In the genomic region with DNA sequence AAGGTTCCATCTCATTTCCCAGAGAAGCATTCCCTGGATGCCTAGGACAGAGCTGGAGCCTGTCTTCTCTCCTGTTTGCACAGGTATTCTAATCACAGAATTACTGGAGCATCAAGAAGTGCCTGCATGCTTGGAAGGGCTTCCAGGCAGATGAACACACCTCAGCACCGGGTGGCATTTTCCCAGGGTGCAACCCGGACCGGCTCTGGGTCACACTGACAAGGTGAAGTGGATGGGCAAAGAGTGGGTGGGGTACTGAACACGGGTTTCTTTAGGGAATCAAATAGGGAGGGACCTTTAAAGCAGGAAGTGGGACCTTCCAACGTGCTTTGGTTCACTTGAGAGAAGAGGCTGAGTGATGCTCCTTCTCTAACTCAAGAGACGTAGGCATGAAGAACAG, we compare ENCODE assay signal across 19 cellular contexts. TPM values are rescaled to one million over a fixed set of nuclear protein-coding genes. Genes with fewer than 3 reads are reported as not detected.
"Had no signal": no experiment of that assay in that cellular context is flagged by ENCODE, and none has a peak within 500 bp of the region (broad histone marks: within the 10 kb centered on the region; RNA-seq: fewer than 3 reads in every experiment).

No MANE protein-coding gene starts in this region.

- H3K27me3 ChIP-seq: cardiac muscle cell, heart left ventricle, spleen, transverse colon had no signal

- H3K9me3 Mint-ChIP-seq: activated CD4-positive, alpha-beta memory T cell treated with anti-CD3 and anti-CD28 coated beads, Interleukin-2, amount 10 ng/mL, durations not matched to agents 7 days and 5 days; activated naive CD4-positive, alpha-beta T cell treated with anti-CD3 and anti-CD28 coated beads, Interleukin-2, amount 10 ng/mL, durations not matched to agents 7 days and 5 days; activated T-cell treated with anti-CD3 and anti-CD28 coated beads, Interleukin-2, amount 50 U/mL, for 72 hours; natural killer cell had no signal

- H3K36me3 ChIP-seq: cardiac muscle cell, spleen, transverse colon had no signal

- ATAC-seq: activated T-cell treated with anti-CD3 and anti-CD28 coated beads, Interleukin-2, amount 50 U/mL, for 72 hours; heart left ventricle; natural killer cell; sciatic nerve; T-helper 17 cell had no signal

- H3K4me3 ChIP-seq: cardiac muscle cell, heart left ventricle, lung, spleen, transverse colon had no signal

- H3K36me3 Mint-ChIP-seq: activated naive CD4-positive, alpha-beta T cell treated with anti-CD3 and anti-CD28 coated beads, Interleukin-2, amount 10 ng/mL, durations not matched to agents 7 days and 5 days; natural killer cell had no signal

- H3K27ac ChIP-seq: spleen, transverse colon had no signal

- H3K27ac Mint-ChIP-seq: activated CD4-positive, alpha-beta memory T cell treated with anti-CD3 and anti-CD28 coated beads, Interleukin-2, amount 10 ng/mL, durations not matched to agents 7 days and 5 days; activated naive CD4-positive, alpha-beta T cell treated with anti-CD3 and anti-CD28 coated beads, Interleukin-2, amount 10 ng/mL, durations not matched to agents 7 days and 5 days; activated T-cell treated with anti-CD3 and anti-CD28 coated beads, Interleukin-2, amount 50 U/mL, for 72 hours; natural killer cell; T-helper 17 cell had no signal

- H3K4me1 ChIP-seq: transverse colon had no signal

- H3K9me3 ChIP-seq: heart left ventricle, spleen, transverse colon had no signal

- H3K27me3 Mint-ChIP-seq: activated CD4-positive, alpha-beta memory T cell treated with anti-CD3 and anti-CD28 coated beads, Interleukin-2, amount 10 ng/mL, durations not matched to agents 7 days and 5 days had no signal

- H3K4me3 Mint-ChIP-seq: activated CD4-positive, alpha-beta memory T cell treated with anti-CD3 and anti-CD28 coated beads, Interleukin-2, amount 10 ng/mL, durations not matched to agents 7 days and 5 days; activated naive CD4-positive, alpha-beta T cell treated with anti-CD3 and anti-CD28 coated beads, Interleukin-2, amount 10 ng/mL, durations not matched to agents 7 days and 5 days; activated T-cell treated with anti-CD3 and anti-CD28 coated beads, Interleukin-2, amount 50 U/mL, for 72 hours; natural killer cell; T-helper 17 cell had no signal

- DNase-seq: activated CD4-positive, alpha-beta memory T cell treated with anti-CD3 and anti-CD28 coated beads, Interleukin-2, amount 10 ng/mL, durations not matched to agents 7 days and 5 days; activated CD4-positive, alpha-beta T cell treated with anti-CD3 and anti-CD28 coated beads for 48 hours; activated effector memory CD4-positive, alpha-beta T cell treated with Interleukin-2 at 50 U/mL for 16 hours; activated naive CD4-positive, alpha-beta T cell treated with anti-CD3 and anti-CD28 coated beads, Interleukin-2, amount 10 ng/mL, durations not matched to agents 7 days and 5 days; activated T-cell treated with anti-CD3 and anti-CD28 coated beads, Interleukin-2, amount 50 U/mL, for 72 hours; amygdala; effector CD4-positive, alpha-beta T cell; heart left ventricle; natural killer cell; spleen; stimulated activated CD4-positive, alpha-beta T cell treated with anti-CD3 and anti-CD28 coated beads, Interleukin-4, amount 100 ng/mL, for 1 hour; stimulated activated naive CD4-positive, alpha-beta T cell; SW 1271; T-helper 17 cell; transverse colon had no signal

RNA-seq across cellular contexts. Expression of a gene that starts 34.3 kb away (rescaled TPM):
- total RNA-seq: activated CD4-positive, alpha-beta memory T cell treated with anti-CD3 and anti-CD28 coated beads, Interleukin-2, amount 10 ng/mL, durations not matched to agents 7 days and 5 days; activated T-cell treated with anti-CD3 and anti-CD28 coated beads, Interleukin-2, amount 50 U/mL, for 72 hours; cardiac muscle cell; epithelial cell of proximal tubule; natural killer cell; spleen; T-helper 17 cell had no signal
- polyA plus RNA-seq: cardiac muscle cell had no signal

RNA-seq across cellular contexts. Expression of a gene that starts 52.1 kb away (rescaled TPM):
- total RNA-seq: activated CD4-positive, alpha-beta memory T cell treated with anti-CD3 and anti-CD28 coated beads, Interleukin-2, amount 10 ng/mL, durations not matched to agents 7 days and 5 days; T-helper 17 cell had no signal
